Comparison of ENCODE assay signal across 36 cellular contexts in genomic region chr11:118735203-118735602, GRCh38. TPM values are rescaled to one million over a fixed set of nuclear protein-coding genes. Genes with fewer than 3 reads are reported as not detected.
"Had no signal": no experiment of that assay in that cellular context is flagged by ENCODE, and none has a peak within 500 bp of the region (broad histone marks: within the 10 kb centered on the region; RNA-seq: fewer than 3 reads in every experiment).

No MANE protein-coding gene starts in this region.

- H3K4me1 Mint-ChIP-seq: nephron; stimulated activated effector memory CD8-positive, alpha-beta T cell treated with anti-CD3 and anti-CD28 coated beads, Interleukin-12 subunit alpha, Interleukin-12 subunit beta, amount 100 ng/mL, for 72 hours had no signal

- H3K27ac Mint-ChIP-seq: effector memory CD8-positive, alpha-beta T cell; naive thymus-derived CD4-positive, alpha-beta T cell; nephron; neural progenitor cell; stimulated activated effector memory CD8-positive, alpha-beta T cell treated with anti-CD3 and anti-CD28 coated beads, Interleukin-12 subunit alpha, Interleukin-12 subunit beta, amount 100 ng/mL, for 72 hours; type B pancreatic cell had no signal

- ATAC-seq: effector memory CD8-positive, alpha-beta T cell; heart right ventricle; left cardiac atrium; left lung; naive thymus-derived CD4-positive, alpha-beta T cell; sciatic nerve; stimulated activated effector memory CD8-positive, alpha-beta T cell treated with anti-CD3 and anti-CD28 coated beads, Interleukin-12 subunit alpha, Interleukin-12 subunit beta, amount 100 ng/mL, for 72 hours had no signal

- H3K27me3 ChIP-seq: left lung, neural progenitor cell, right atrium auricular region, stomach, thyroid gland had no signal

- H3K9ac ChIP-seq: neural progenitor cell had no signal

- H3K4me3 ChIP-seq: esophagus muscularis mucosa, heart right ventricle, left lung, neural progenitor cell, prostate gland, right atrium auricular region, smooth muscle cell, stomach, thyroid gland had no signal

- H3K36me3 ChIP-seq: esophagus muscularis mucosa, heart right ventricle, left lung, neural progenitor cell, prostate gland, right atrium auricular region, stomach, thyroid gland had no signal

- H3K9me3 Mint-ChIP-seq: effector memory CD8-positive, alpha-beta T cell; stimulated activated effector memory CD8-positive, alpha-beta T cell treated with anti-CD3 and anti-CD28 coated beads, Interleukin-12 subunit alpha, Interleukin-12 subunit beta, amount 100 ng/mL, for 72 hours had no signal

- FAIRE-seq: endometrium, islet of Langerhans had no signal

- H3K9me3 ChIP-seq: esophagus muscularis mucosa, heart right ventricle, left lung, prostate gland, right atrium auricular region, stomach, thyroid gland had no signal

- H2AFZ ChIP-seq: neural progenitor cell had no signal

- H3K4me2 ChIP-seq: neural progenitor cell, smooth muscle cell had no signal

- H3K27ac ChIP-seq: esophagus muscularis mucosa, heart right ventricle, left lung, neural progenitor cell, prostate gland, right atrium auricular region, stomach, thyroid gland had no signal

- H3K36me3 Mint-ChIP-seq: naive thymus-derived CD4-positive, alpha-beta T cell; stimulated activated effector memory CD8-positive, alpha-beta T cell treated with anti-CD3 and anti-CD28 coated beads, Interleukin-12 subunit alpha, Interleukin-12 subunit beta, amount 100 ng/mL, for 72 hours had no signal

- H3K4me3 Mint-ChIP-seq: effector memory CD8-positive, alpha-beta T cell; naive thymus-derived CD4-positive, alpha-beta T cell; nephron; neural progenitor cell; stimulated activated effector memory CD8-positive, alpha-beta T cell treated with anti-CD3 and anti-CD28 coated beads, Interleukin-12 subunit alpha, Interleukin-12 subunit beta, amount 100 ng/mL, for 72 hours; type B pancreatic cell had no signal

- DNase-seq: cortex of kidney; effector memory CD8-positive, alpha-beta T cell; foreskin melanocyte; glutamatergic neuron; heart right ventricle; hippocampal formation; left cardiac atrium; left lung; mesendoderm; midbrain; naive thymus-derived CD4-positive, alpha-beta T cell; stimulated activated CD4-positive, alpha-beta T cell treated with anti-CD3 and anti-CD28 coated beads, Interleukin-2, amount 100 ng/mL, for 24 hours; stimulated activated CD4-positive, alpha-beta T cell treated with anti-CD3 and anti-CD28 coated beads, Interleukin-4, amount 100 ng/mL, for 24 hours; stimulated activated naive CD4-positive, alpha-beta T cell treated with Interleukin-2 at 50 U/mL for 16 hours; stomach; thyroid gland had no signal

- H3K4me1 ChIP-seq: left lung, neural progenitor cell, prostate gland, right atrium auricular region, stomach had no signal

RNA-seq across cellular contexts. Expression of gene TREH, which starts 55.8 kb away (rescaled TPM):
- total RNA-seq: dermis microvascular lymphatic vessel endothelial cell; esophagus muscularis mucosa; fibroblast of lung; kidney epithelial cell; left cardiac atrium; left lung; lower leg skin; lung microvascular endothelial cell; naive thymus-derived CD4-positive, alpha-beta T cell; osteoblast; right atrium auricular region; sciatic nerve; smooth muscle cell; subcutaneous adipose tissue; temporal lobe; thyroid gland; urinary bladder had no signal
- polyA plus RNA-seq: fibroblast of lung; naive thymus-derived CD4-positive, alpha-beta T cell had no signal
